8 cellular contexts compared by ENCODE assay signal in the genomic region with DNA sequence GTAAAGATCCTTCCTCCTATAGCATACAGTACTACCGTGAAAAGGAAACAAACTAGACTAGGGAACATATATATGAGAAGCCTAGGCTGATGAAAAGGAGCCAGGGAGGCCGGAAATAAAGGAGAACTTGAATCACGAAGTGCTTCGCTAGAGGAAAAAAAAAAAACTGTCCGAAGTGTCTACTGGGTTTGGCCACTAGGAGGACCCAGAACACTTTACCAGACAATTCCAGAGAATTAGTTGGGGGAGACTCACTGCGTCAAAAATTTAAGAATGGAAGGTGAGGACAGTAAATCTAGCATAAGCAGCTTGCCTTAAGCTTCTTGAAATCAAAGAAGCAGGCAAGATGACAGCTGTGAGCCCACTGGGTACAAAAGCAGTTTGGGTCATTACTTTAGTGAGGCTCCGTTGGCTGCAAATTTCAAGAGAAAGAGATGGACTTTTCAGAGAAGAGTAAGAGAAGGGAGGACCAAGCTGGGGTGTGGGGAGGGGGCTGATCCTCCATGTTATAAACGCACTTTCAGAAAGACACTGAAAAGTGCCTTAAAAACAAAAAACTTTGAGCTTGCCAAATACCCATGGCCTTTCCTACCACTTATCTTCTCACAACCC. TPM values are rescaled to one million over a fixed set of nuclear protein-coding genes. Genes with fewer than 3 reads are reported as not detected.
A peak's percentile ranks its signal among the peaks of the same experiment; 100 is the strongest.
DNase-seq lines count a peak whose midpoint lies in the region; ATAC-seq, FAIRE-seq and TF ChIP-seq lines count a peak whose summit lies in the region.

No MANE protein-coding gene starts in this region.

- H3K56ac ChIP-seq in H1 (replicated peaks; ENCODE audit: insufficient read length, low read depth, low read length), result no peak overlapping the region
- H3K56ac ChIP-seq in mesendoderm (ENCODE audit: low read length), result peak overlapping the region; percentile 64

- H2BK20ac ChIP-seq in H1 (ENCODE audit: low read length), result no peak overlapping the region

- H3K9ac ChIP-seq in H1 (replicated peaks in 1 of 4; ENCODE audit: extremely low read depth in 1 of 4, low read depth in 3 of 4, low read length in 3 of 4) (no peak overlapping the region), mesendoderm (ENCODE audit: low read length) (peak overlapping the region; percentile 32)

- DNase-seq in D721Med (ENCODE audit: insufficient read length, low spot score) (peak; percentile 49), RCC 7860 (ENCODE audit: low spot score) (peak; percentile 49), H1 (ENCODE audit: low read depth in 1 of 2, low spot score in 2 of 2) (no peak), mesendoderm (peak; percentile 70), DMS153 (lab: John Stamatoyannopoulos, UW) (no peak)

- POLR2A ChIA-PET in HEK293 (lab: Yijun Ruan, JAX) (interaction anchor here (0.6 to 0.7 kb wide), 3 partner anchors 49 to 954 kb away, joined by 3 read pairs; no protein-coding TSS in a partner anchor), H1 (lab: Charles Lee; ENCODE audit: partially characterized antibody) (interaction anchor here (0.7 kb wide), 1 partner anchor 57 kb away, joined by 3 read pairs; no protein-coding TSS in a partner anchor)

- ATAC-seq in GM18511 (IDR thresholded peaks at IDR 0.05; ENCODE audit: unreplicated experiment), result no peak
- no peak for ATAC-seq in HG02642 (IDR thresholded peaks at IDR 0.05; ENCODE audit: poor library complexity, unreplicated experiment)

- H2BK120ac ChIP-seq in H1 (replicated peaks; ENCODE audit: low read depth, low read length), result no peak overlapping the region
- H2BK120ac ChIP-seq in mesendoderm (ENCODE audit: low read depth, low read length), result no peak overlapping the region

- no peak for TF ChIP-seq POLR2A in H1 (IDR thresholded peaks at IDR 0.05; ENCODE audit: control extremely low read depth in 1 of 2, low read depth in 2 of 2, low read length in 2 of 2)

- H3K4me1 ChIP-seq in HEK293 (ENCODE audit: control insufficient read depth, insufficient read depth, low read length) (no peaks in the 10 kb centered on the region), H1 (replicated peaks in 1 of 4; ENCODE audit: control insufficient read depth in 3 of 4, insufficient read depth in 4 of 4, low read length in 3 of 4) (peaks cover 0 to 7% (median 4%) of the 10 kb centered on the region in 4 experiments; a peak in 6 of 7 replicates), mesendoderm (ENCODE audit: control insufficient read depth, low read depth, low read length) (no peaks in the 10 kb centered on the region)

- no peak for TF ChIP-seq EP300 in H1 (IDR thresholded peaks at IDR 0.05; ENCODE audit: borderline replicate concordance in 1 of 2, low read depth in 2 of 2, low read length in 2 of 2)

- H3K79me2 ChIP-seq in H1 (ENCODE audit: control insufficient read depth in 1 of 2, insufficient read depth in 2 of 2, low read length in 2 of 2), result no peaks in the 10 kb centered on the region
- no peaks in the 10 kb centered on the region for H3K79me2 ChIP-seq in mesendoderm (ENCODE audit: control insufficient read depth, insufficient read depth, low read length)

- H3K23ac ChIP-seq in H1 (ENCODE audit: insufficient read length) (no peak overlapping the region), mesendoderm (ENCODE audit: low read length) (no peak overlapping the region)

- H3K9me3 ChIP-seq in HEK293 (ENCODE audit: control insufficient read depth, insufficient read depth, low read depth, low read length) (no peaks in the 10 kb centered on the region), H1 (ENCODE audit: insufficient read depth in 2 of 2, low read depth in 1 of 2, low read length in 1 of 2) (no peaks in the 10 kb centered on the region)

- H4K8ac ChIP-seq in H1 (ENCODE audit: extremely low read depth, insufficient read depth, low read length) (no peak overlapping the region), mesendoderm (ENCODE audit: low read depth, low read length) (no peak overlapping the region)

- H2BK15ac ChIP-seq in H1 (ENCODE audit: low read length), result no peak overlapping the region
- H2BK15ac ChIP-seq in mesendoderm (replicated peaks; ENCODE audit: low read depth), result no peak overlapping the region

- no peaks in the 10 kb centered on the region; a peak in 2 of 7 replicates for H3K27me3 ChIP-seq in H1 (replicated peaks in 1 of 4; ENCODE audit: control insufficient read depth in 3 of 4, extremely low read depth in 1 of 4, insufficient read depth in 3 of 4, low read length in 3 of 4)
- H3K27me3 ChIP-seq in mesendoderm (ENCODE audit: insufficient read depth, low read length, poor library complexity), result no peaks in the 10 kb centered on the region

- H2AK5ac ChIP-seq in H1 (ENCODE audit: low read depth, low read length) (no peak overlapping the region), mesendoderm (ENCODE audit: low read length) (no peak overlapping the region)

- no peak overlapping the region for H4K5ac ChIP-seq in H1 (ENCODE audit: insufficient read length, low read depth, low read length)
- H4K5ac ChIP-seq in mesendoderm (ENCODE audit: low read length), result no peak overlapping the region

- TF ChIP-seq RAD21 in H1 (IDR thresholded peaks at IDR 0.05 in 1 of 2, conservative IDR thresholded peaks at IDR 0.05 in 1 of 2; ENCODE audit: low read depth in 2 of 2, low read length in 2 of 2), result peak; percentile 69 to 79

- H3K23me2 ChIP-seq in H1 (ENCODE audit: low read depth, low read length), result no peaks in the 10 kb centered on the region

- H3K4ac ChIP-seq in H1 (replicated peaks; ENCODE audit: insufficient read length, low read depth, low read length) (no peak overlapping the region), mesendoderm (ENCODE audit: low read depth, low read length) (no peak overlapping the region)

- no peaks in the 10 kb centered on the region for H3K36me3 ChIP-seq in HEK293 (ENCODE audit: control insufficient read depth in 2 of 2, insufficient read depth in 1 of 2, low read length in 2 of 2)
- H3K36me3 ChIP-seq in H1 (ENCODE audit: control insufficient read depth in 2 of 4, insufficient read depth in 4 of 4, low read length in 3 of 4), result no peaks in the 10 kb centered on the region
- H3K36me3 ChIP-seq in mesendoderm (ENCODE audit: control insufficient read depth, insufficient read depth, low read length), result no peaks in the 10 kb centered on the region

- H3K18ac ChIP-seq in H1 (ENCODE audit: extremely low read depth, low read length) (no peak overlapping the region), mesendoderm (ENCODE audit: low read length) (no peak overlapping the region)

- FAIRE-seq in D721Med (lab: Jason Lieb, UNC), result no peak
- FAIRE-seq in RCC 7860 (lab: Jason Lieb, UNC), result peak; percentile 71
- peak; percentile 50 for FAIRE-seq in H1 (lab: Jason Lieb, UNC)

- no peak overlapping the region for H3K14ac ChIP-seq in H1 (ENCODE audit: insufficient read length)

- H2BK5ac ChIP-seq in H1 (ENCODE audit: low read depth, low read length) (no peak overlapping the region), mesendoderm (ENCODE audit: low read length) (no peak overlapping the region)

- no peak overlapping the region for H4K91ac ChIP-seq in H1 (replicated peaks; ENCODE audit: insufficient read length, low read length)

- no peak overlapping the region for H2BK12ac ChIP-seq in H1 (ENCODE audit: low read depth, low read length)

- H3K27ac ChIP-seq in HEK293 (ENCODE audit: extremely low read depth, low read depth, low read length) (no peak overlapping the region), H1 (ENCODE audit: low read depth, low read length) (no peak overlapping the region), mesendoderm (ENCODE audit: low read depth, low read length) (no peak overlapping the region)

- H3K79me1 ChIP-seq in H1 (ENCODE audit: low read depth, low read length) (no peaks in the 10 kb centered on the region), mesendoderm (ENCODE audit: low read length) (no peaks in the 10 kb centered on the region)

- TF ChIP-seq CTCF in D721Med (IDR thresholded peaks at IDR 0.05; ENCODE audit: insufficient read depth, missing control alignments), result peak; percentile 85
- peak; percentile 42; the same call in 1 of the 2 replicates for TF ChIP-seq CTCF in HEK293 (tag by site-specific recombination; IDR thresholded peaks at IDR 0.05)
- TF ChIP-seq CTCF in H1 (IDR thresholded peaks at IDR 0.05; ENCODE audit: control extremely low read depth in 1 of 3, insufficient read depth in 1 of 3, low read depth in 1 of 3, low read length in 3 of 3), result peak in 2 of 3 experiments; percentile 73 to 76; a peak in 3 of 4 replicates

- WGBS in H1 (ENCODE audit: extremely low coverage in 1 of 2, insufficient coverage in 1 of 2, insufficient read length in 1 of 2, insufficient replicate concordance in 2 of 2, low coverage in 1 of 2, low lambda C conversion rate in 2 of 2, missing lambda C conversion rate in 1 of 2), 2 experiments, result 37% methylated on average over 8 of the region's 8 CpGs; no CpG with 5 or more reads in 1 of the 2 experiments
- WGBS in mesendoderm (ENCODE audit: extremely low coverage, insufficient coverage, low lambda C conversion rate), result no CpG with 5 or more reads among the region's 8 CpGs

- H3K4me3 ChIP-seq in HEK293 (ENCODE audit: low read depth, low read length), result no peak overlapping the region
- no peak overlapping the region for H3K4me3 ChIP-seq in H1 (ENCODE audit: extremely low read depth in 1 of 4, insufficient read depth in 2 of 4, low read depth in 3 of 4, low read length in 4 of 4)
- H3K4me3 ChIP-seq in mesendoderm (ENCODE audit: low read length), result no peak overlapping the region

- H3K4me2 ChIP-seq in H1 (ENCODE audit: insufficient read depth in 1 of 2, low read depth in 2 of 2, low read length in 2 of 2) (peak overlapping the region in 1 of 2 experiments; percentile 13; a peak in 1 of 4 replicates), mesendoderm (ENCODE audit: low read length) (no peak overlapping the region)

- CTCF ChIA-PET in HEK293 (lab: Yijun Ruan, JAX), result interaction anchor here (0.5 to 3.8 kb wide), 46 partner anchors 10 to 1885 kb away, joined by 3 to 38 read pairs (median 4); partner anchors contain the start of gene IL3
- CTCF ChIA-PET in H1 (lab: Charles Lee; ENCODE audit: partially characterized antibody), result interaction anchor here (0.6 to 5.4 kb wide), 47 partner anchors 8 to 1297 kb away, joined by 3 to 42 read pairs (median 3); partner anchors contain the start of gene P4HA2

- peak overlapping the region; percentile 43; the same call in 1 of the 2 replicates for H2AFZ ChIP-seq in H1 (ENCODE audit: low read length)

- H4K20me1 ChIP-seq in H1 (replicated peaks in 1 of 2; ENCODE audit: control insufficient read depth in 1 of 2, insufficient read depth in 2 of 2, low read length in 2 of 2), result no peaks in the 10 kb centered on the region

RNA-seq across cellular contexts. Expression of gene P4HA2, which starts 47.4 kb away (rescaled TPM):
- 7.4 and 8.2 TPM in 2 replicates for total RNA-seq in H1 (2021; fragmentation: NEBNext Ultra II Directional; extraction: Animal tissue kit (Norgen Biotek cat#: 25700))
- 8.9 and 9.3 TPM in 2 replicates for polyA plus RNA-seq in H1 (2011; rRNA removed)
- polyA plus RNA-seq in H1 (2011; cell fraction: cytosol; rRNA removed), result 11.6 TPM
- polyA plus RNA-seq in H1 (2011; cell fraction: nucleus; rRNA removed), result 13.6 TPM
- polyA plus RNA-seq in H1 (2012, experiment 1 of 2), result 8.6 to 11.1 TPM (median 10.7 TPM) in 4 replicates
- 4.2 TPM for polyA plus RNA-seq in H1 (2012, experiment 2 of 2)
- polyA plus RNA-seq in H1 (2013, experiment 1 of 2), result 9.8 TPM
- 9.3 TPM for polyA plus RNA-seq in H1 (2013, experiment 2 of 2)
- 14.1 and 18.4 TPM in 2 replicates for polyA minus RNA-seq in H1 (2011; rRNA and poly(A)+ RNA removed)
- 5.3 TPM for polyA minus RNA-seq in H1 (2011; cell fraction: cytosol; rRNA and poly(A)+ RNA removed)
- 6.9 TPM for polyA minus RNA-seq in H1 (2011; cell fraction: nucleus; rRNA and poly(A)+ RNA removed)
- polyA plus RNA-seq in mesendoderm (2013, experiment 1 of 2), result 1.7 TPM
- polyA plus RNA-seq in mesendoderm (2013, experiment 2 of 2), result 1.8 TPM

Comparison
In these comparisons a context has a peak if more than half of its experiments do, and no peak if none do; other contexts are left out.
1. DNase-seq: peak in D721Med (single experiment), RCC 7860 (single experiment) and mesendoderm (single experiment); none in H1 (0 of 2) and DMS153 (single experiment).
2. Peak in every context shown above with its lines, with median percentiles within 50 percentile points of each other: CTCF ChIP-seq.